12 cellular contexts compared by ENCODE assay signal in genomic region chr10:62250594-62251198, GRCh38. TPM values are rescaled to one million over a fixed set of nuclear protein-coding genes. Genes with fewer than 3 reads are reported as not detected.
A peak's percentile ranks its signal among the peaks of the same experiment; 100 is the strongest.
DNase-seq lines count a peak whose midpoint lies in the region; ATAC-seq, FAIRE-seq and TF ChIP-seq lines count a peak whose summit lies in the region.
"Had no signal": no experiment of that assay in that cellular context is flagged by ENCODE, and none has a peak within 500 bp of the region (broad histone marks: within the 10 kb centered on the region; RNA-seq: fewer than 3 reads in every experiment).

No MANE protein-coding gene starts in this region.

- H2BK15ac ChIP-seq in mesenchymal stem cell (ENCODE audit: low read depth, poor library complexity, severe bottlenecking): no peak overlapping the region

- TF ChIP-seq CTCF in Calu3 (IDR thresholded peaks at IDR 0.05; ENCODE audit: unreplicated experiment): no peak

- no peak overlapping the region for H4K91ac ChIP-seq in mesenchymal stem cell (ENCODE audit: low read length)

- H3K18ac ChIP-seq in mesenchymal stem cell (ENCODE audit: low read depth in 1 of 2, low read length in 2 of 2): no peak overlapping the region

- no peak overlapping the region for H2BK12ac ChIP-seq in mesenchymal stem cell (ENCODE audit: low read length in 2 of 2)

- H3K36me3 ChIP-seq in mesenchymal stem cell (ENCODE audit: control insufficient read depth in 1 of 2, insufficient read depth in 2 of 2, low read depth in 1 of 2, low read length in 2 of 2): no peaks in the 10 kb centered on the region
- H3K36me3 ChIP-seq: right lobe of liver had no signal

- peak; percentile 40 for FAIRE-seq in HTR-8/SVneo (lab: Jason Lieb, UNC)
- FAIRE-seq: D721Med had no signal

- DNase-seq in Calu3 (peak; percentile 48), HTR-8/SVneo (ENCODE audit: insufficient read length, low spot score) (no peak), astrocyte of the hippocampus (ENCODE audit: low read depth, low spot score) (peak; percentile 63), mesenchymal stem cell (peak; percentile 48), SKM-1 treated with dmso at 0.1 percent for 144 hours (lab: John Stamatoyannopoulos, UW; ENCODE audit: unreplicated experiment) (no peak), RPMI8226 (no peak)
- DNase-seq: activated CD4-positive, CD25-positive, alpha-beta regulatory T cell treated with anti-CD3 and anti-CD28 coated beads, Interleukin-2, amount 50 U/mL, for 72 hours; NCI-H1436 treated with DMSO at 0.1 percent for 48 hours; right lobe of liver had no signal

- H3K9ac ChIP-seq in mesenchymal stem cell (ENCODE audit: low read length): peak overlapping the region; percentile 23

- no peak overlapping the region for H2BK5ac ChIP-seq in mesenchymal stem cell (ENCODE audit: low read depth, low read length, poor library complexity, severe bottlenecking)

- peaks cover 4% of the 10 kb centered on the region for H3K4me1 ChIP-seq in mesenchymal stem cell (ENCODE audit: control insufficient read depth, insufficient read depth, low read depth, low read length)
- H3K4me1 ChIP-seq: right lobe of liver had no signal

- H2AFZ ChIP-seq in mesenchymal stem cell (ENCODE audit: low read depth, low read length): no peak overlapping the region

- peak overlapping the region; percentile 40 for H3K27ac ChIP-seq in mesenchymal stem cell (ENCODE audit: low read length, poor library complexity, severe bottlenecking)
- H3K27ac ChIP-seq: right lobe of liver had no signal

- H3K4me3 ChIP-seq in mesenchymal stem cell (ENCODE audit: insufficient read depth in 1 of 2, low read depth in 1 of 2, low read length in 2 of 2): no peak overlapping the region
- H3K4me3 ChIP-seq: right lobe of liver had no signal

- no peaks in the 10 kb centered on the region for H3K27me3 Mint-ChIP-seq in Calu3 (ENCODE audit: unreplicated experiment)

- no peak overlapping the region for H3K4ac ChIP-seq in mesenchymal stem cell (ENCODE audit: low read depth in 1 of 2, low read length in 2 of 2)

- peak overlapping the region; percentile 21 for H3K27ac Mint-ChIP-seq in Calu3 (ENCODE audit: unreplicated experiment)

- H3K9me3 ChIP-seq in mesenchymal stem cell (ENCODE audit: control insufficient read depth, low read length): no peaks in the 10 kb centered on the region
- H3K9me3 ChIP-seq: right lobe of liver had no signal

- no peak overlapping the region for H2AK5ac ChIP-seq in mesenchymal stem cell (ENCODE audit: low read length, severe bottlenecking)

- H3K79me1 ChIP-seq in mesenchymal stem cell (replicated peaks; ENCODE audit: low read length, poor library complexity, severe bottlenecking): peaks cover 8% of the 10 kb centered on the region

- H3K36me3 Mint-ChIP-seq in Calu3 (ENCODE audit: insufficient read depth, unreplicated experiment): peaks cover 10% of the 10 kb centered on the region

- H3K4me3 Mint-ChIP-seq in Calu3 (ENCODE audit: low read depth, unreplicated experiment): no peak overlapping the region

- H3K23ac ChIP-seq in mesenchymal stem cell (ENCODE audit: low read length in 2 of 2): no peak overlapping the region

- H3K4me2 ChIP-seq in mesenchymal stem cell (ENCODE audit: low read length, poor library complexity, severe bottlenecking): no peak overlapping the region

- intact Hi-C loops in Calu3 (cut with micrococcal nuclease; ENCODE audit: unreplicated experiment): loop anchor here (5.0 to 10.0 kb wide), 2 partner anchors 413 to 564 kb away; partner anchors contain the start of gene EGR2

- H3K14ac ChIP-seq in mesenchymal stem cell (ENCODE audit: low read length in 2 of 2): no peak overlapping the region

- ATAC-seq in HG03571 (IDR thresholded peaks at IDR 0.05; ENCODE audit: unreplicated experiment): no peak
- ATAC-seq in GM18498 (IDR thresholded peaks at IDR 0.05; ENCODE audit: unreplicated experiment): no peak

- peaks cover 41% of the 10 kb centered on the region for H3K4me1 Mint-ChIP-seq in Calu3 (ENCODE audit: low read depth, unreplicated experiment)

- CTCF ChIA-PET in Calu3 (lab: Charles Lee): interaction anchor here (0.9 to 2.3 kb wide), 3 partner anchors 14 to 212 kb away, joined by 3 to 11 read pairs (median 3); partner anchors contain the start of gene RTKN2

- 82% methylated on average over 5 of the region's 5 CpGs for WGBS in mesenchymal stem cell

- no peaks in the 10 kb centered on the region for H3K9me3 Mint-ChIP-seq in Calu3 (ENCODE audit: low read depth, unreplicated experiment)

- H4K8ac ChIP-seq in mesenchymal stem cell (ENCODE audit: low read length): peak overlapping the region; percentile 14

- H3K27me3 ChIP-seq in mesenchymal stem cell (ENCODE audit: control insufficient read depth in 1 of 2, insufficient read depth in 1 of 2, low read length in 2 of 2): no peaks in the 10 kb centered on the region
- H3K27me3 ChIP-seq: right lobe of liver had no signal

- BruUV-seq in Calu3 (replicated peaks; lab: Mats Ljungman, UMichigan): TSS peak; percentile 49

- H2BK120ac ChIP-seq in mesenchymal stem cell (ENCODE audit: low read depth, low read length): no peak overlapping the region

RNA-seq across cellular contexts. Expression of gene RTKN2, which starts 17.9 kb away (rescaled TPM):
- total RNA-seq in Calu3 (2022): 25.0 and 26.7 TPM in 2 replicates
- 0.66 TPM for polyA plus RNA-seq in mesenchymal stem cell (2013, experiment 1 of 2)
- 0.66 TPM for polyA plus RNA-seq in mesenchymal stem cell (2013, experiment 2 of 2)

Comparison
In these comparisons a context has a peak if more than half of its experiments do, and no peak if none do; other contexts are left out.
1. DNase-seq: peak in Calu3 (single experiment), astrocyte of the hippocampus (single experiment) and mesenchymal stem cell (single experiment); none in HTR-8/SVneo (single experiment), SKM-1 treated with dmso at 0.1 percent for 144 hours (single experiment) and RPMI8226 (single experiment).